In genomic region chr17:66347661-66348604, GRCh38 we compare ENCODE assay signal across 8 cellular contexts. TPM values are rescaled to one million over a fixed set of nuclear protein-coding genes. Genes with fewer than 3 reads are reported as not detected.
DNase-seq lines count a peak whose midpoint lies in the region; ATAC-seq and TF ChIP-seq lines count a peak whose summit lies in the region.
"Had no signal": no experiment of that assay in that cellular context is flagged by ENCODE, and none has a peak within 500 bp of the region (broad histone marks: within the 10 kb centered on the region; RNA-seq: fewer than 3 reads in every experiment).

No MANE protein-coding gene starts in this region.

- H3K9me3 Mint-ChIP-seq in activated CD4-positive, alpha-beta memory T cell treated with anti-CD3 and anti-CD28 coated beads for 36 hours, result no peaks in the 10 kb centered on the region
- H3K9me3 Mint-ChIP-seq in H9, result no peaks in the 10 kb centered on the region

- no peak overlapping the region for H3K9ac ChIP-seq in H9 (ENCODE audit: extremely low read depth, insufficient read length, low read length)

- no peak overlapping the region for H4K91ac ChIP-seq in H9 (ENCODE audit: insufficient read length, low read depth, low read length)

- no CpG with 5 or more reads among the region's 10 CpGs for WGBS in H9 (ENCODE audit: extremely low coverage, insufficient read length, low lambda C conversion rate)

- no peak overlapping the region for H3K14ac ChIP-seq in H9 (ENCODE audit: insufficient read depth, low read length)

- no peaks in the 10 kb centered on the region for H3K27me3 Mint-ChIP-seq in activated CD4-positive, alpha-beta memory T cell treated with anti-CD3 and anti-CD28 coated beads for 36 hours
- no peaks in the 10 kb centered on the region for H3K27me3 Mint-ChIP-seq in H9 (ENCODE audit: low read depth)

- no peaks in the 10 kb centered on the region for H3K79me1 ChIP-seq in H9 (ENCODE audit: insufficient read depth, low read depth, low read length, poor library complexity, severe bottlenecking)

- no peak for TF ChIP-seq CTCF in H9 (conservative IDR thresholded peaks at IDR 0.05)

- H3K27me3 ChIP-seq in H9 (ENCODE audit: insufficient read depth, low read length), result no peaks in the 10 kb centered on the region

- no peak overlapping the region for H2AFZ ChIP-seq in H9 (ENCODE audit: low read length)

- no peak overlapping the region for H2BK120ac ChIP-seq in H9 (ENCODE audit: low read depth, low read length, poor library complexity, severe bottlenecking)

- peaks cover 5% of the 10 kb centered on the region for H3K36me3 Mint-ChIP-seq in activated CD4-positive, alpha-beta memory T cell treated with anti-CD3 and anti-CD28 coated beads for 36 hours
- no peaks in the 10 kb centered on the region for H3K36me3 Mint-ChIP-seq in H9 (ENCODE audit: insufficient read depth in 1 of 3, low read depth in 3 of 3)

- H4K5ac ChIP-seq in H9 (ENCODE audit: insufficient read length, low read depth, low read length), result no peak overlapping the region

- H3K4me1 Mint-ChIP-seq in activated CD4-positive, alpha-beta memory T cell treated with anti-CD3 and anti-CD28 coated beads for 36 hours (ENCODE audit: low read depth), result peaks cover 77% of the 10 kb centered on the region
- peaks cover 9 to 20% of the 10 kb centered on the region in 2 experiments for H3K4me1 Mint-ChIP-seq in H9

- no peaks in the 10 kb centered on the region for H3K79me2 ChIP-seq in H9 (ENCODE audit: insufficient read depth, low read length)

- no peak overlapping the region for H3K23ac ChIP-seq in H9 (ENCODE audit: insufficient read length, low read depth, low read length)

- H3K23me2 ChIP-seq in H9 (ENCODE audit: insufficient read length, low read depth, low read length, poor library complexity, severe bottlenecking), result no peaks in the 10 kb centered on the region

- H4K8ac ChIP-seq in H9 (replicated peaks; ENCODE audit: insufficient read length, low read depth, low read length), result no peak overlapping the region

- DNase-seq in DMS153 treated with DMSO at 0.1 percent for 48 hours (lab: John Stamatoyannopoulos, UW; ENCODE audit: unreplicated experiment), result peak; percentile 26
- DNase-seq in HT-29 (ENCODE audit: low spot score), result peak; percentile 42
- peak; percentile 48 for DNase-seq in activated CD4-positive, alpha-beta memory T cell treated with anti-CD3 and anti-CD28 coated beads for 36 hours
- no peak for DNase-seq in left lobe of liver (ENCODE audit: low spot score)
- no peak for DNase-seq in H9
- no peak for DNase-seq in NOMO-1 (lab: John Stamatoyannopoulos, UW; ENCODE audit: unreplicated experiment in 2 of 2)
- DNase-seq: OCI-M1 had no signal

- no peaks in the 10 kb centered on the region for H4K20me1 ChIP-seq in H9 (ENCODE audit: control insufficient read depth, insufficient read depth, insufficient read length)

- ATAC-seq in left lobe of liver (peak; percentile 59), HG02884 (IDR thresholded peaks at IDR 0.05; ENCODE audit: unreplicated experiment) (no peak)

- H2BK15ac ChIP-seq in H9 (ENCODE audit: low read depth, low read length), result no peak overlapping the region

- H3K56ac ChIP-seq in H9 (ENCODE audit: insufficient read length, low read depth, low read length), result no peak overlapping the region

- H3K27ac Mint-ChIP-seq in activated CD4-positive, alpha-beta memory T cell treated with anti-CD3 and anti-CD28 coated beads for 36 hours, result peak overlapping the region; percentile 47
- H3K27ac Mint-ChIP-seq in H9, result no peak overlapping the region

- no peak overlapping the region for H3K4me2 ChIP-seq in H9 (ENCODE audit: insufficient read depth, insufficient read length, low read length)

- H2BK5ac ChIP-seq in H9 (ENCODE audit: insufficient read length, low read length), result no peak overlapping the region

- no peak overlapping the region for H3K4ac ChIP-seq in H9 (ENCODE audit: low read depth, low read length)

- H2AK5ac ChIP-seq in H9 (ENCODE audit: insufficient read length, low read length), result no peak overlapping the region

- H3K18ac ChIP-seq in H9 (ENCODE audit: insufficient read length, low read depth, low read length), result no peak overlapping the region

- no peak overlapping the region for H3K27ac ChIP-seq in H9 (ENCODE audit: insufficient read length, low read depth, low read length)

- H3T11ph ChIP-seq in H9 (ENCODE audit: low read length), result no peak overlapping the region

- no peak overlapping the region for H2BK12ac ChIP-seq in H9 (ENCODE audit: insufficient read length, low read depth, low read length)

- intact Hi-C loops in activated CD4-positive, alpha-beta memory T cell treated with anti-CD3 and anti-CD28 coated beads for 36 hours (cut with micrococcal nuclease), result loop anchor here (2.0 to 5.0 kb wide), 3 partner anchors 17 to 51 kb away; no protein-coding TSS in a partner anchor

- H3K9me3 ChIP-seq in H9 (ENCODE audit: control insufficient read depth, low read depth, low read length), result no peaks in the 10 kb centered on the region

- no peak overlapping the region for H2BK20ac ChIP-seq in H9 (ENCODE audit: low read depth, low read length, poor library complexity, severe bottlenecking)

- no peaks in the 10 kb centered on the region for H3K4me1 ChIP-seq in H9 (ENCODE audit: insufficient read depth, low read length)

- POLR2A ChIA-PET in activated CD4-positive, alpha-beta memory T cell treated with anti-CD3 and anti-CD28 coated beads for 36 hours (lab: Charles Lee), result interaction anchor here (0.7 kb wide), 1 partner anchor 8 kb away, joined by 4 read pairs; no protein-coding TSS in a partner anchor

- CTCF ChIA-PET in activated CD4-positive, alpha-beta memory T cell treated with anti-CD3 and anti-CD28 coated beads for 36 hours (lab: Charles Lee), result interaction anchor here (1.1 to 1.6 kb wide), 4 partner anchors 13 to 219 kb away, joined by 3 read pairs; no protein-coding TSS in a partner anchor

- H3K4me3 Mint-ChIP-seq in activated CD4-positive, alpha-beta memory T cell treated with anti-CD3 and anti-CD28 coated beads for 36 hours, result no peak overlapping the region
- no peak overlapping the region for H3K4me3 Mint-ChIP-seq in H9

RNA-seq across cellular contexts. Expression of gene PRKCA, which starts 45.5 kb away (rescaled TPM):
- 6.6 and 7.1 TPM in 2 replicates for total RNA-seq in HT-29 (2014; rRNA removed; shearing (Covaris generic))
- total RNA-seq in activated CD4-positive, alpha-beta memory T cell treated with anti-CD3 and anti-CD28 coated beads for 36 hours, result 10 to 100 TPM; 75.1 to 78.5 TPM
- total RNA-seq in left lobe of liver (21.2 TPM), H9 (2021) (9.9 and 10.5 TPM in 2 replicates)

Comparison
In these comparisons a context has a peak if more than half of its experiments do, and no peak if none do; other contexts are left out.
1. DNase-seq: peak in DMS153 treated with DMSO at 0.1 percent for 48 hours (single experiment), HT-29 (single experiment) and activated CD4-positive, alpha-beta memory T cell treated with anti-CD3 and anti-CD28 coated beads for 36 hours (single experiment); none in left lobe of liver (single experiment), H9 (single experiment) and NOMO-1 (0 of 2).